18 cellular contexts compared by ENCODE assay signal in genomic region chr10:86387221-86387794, GRCh38. TPM values are rescaled to one million over a fixed set of nuclear protein-coding genes. Genes with fewer than 3 reads are reported as not detected.
A peak's percentile ranks its signal among the peaks of the same experiment; 100 is the strongest.
DNase-seq lines count a peak whose midpoint lies in the region; ATAC-seq and TF ChIP-seq lines count a peak whose summit lies in the region.
"Had no signal": no experiment of that assay in that cellular context is flagged by ENCODE, and none has a peak within 500 bp of the region (broad histone marks: within the 10 kb centered on the region; RNA-seq: fewer than 3 reads in every experiment).

No MANE protein-coding gene starts in this region.

- DNase-seq in natural killer cell (no peak), NB4 (ENCODE audit: low read depth) (peak; percentile 45), choroid plexus epithelial cell (ENCODE audit: low read depth) (no peak), aorta (no peak), dedifferentiated amniotic fluid mesenchymal stem cell (ENCODE audit: extremely low spot score) (no peak)
- DNase-seq in natural killer cell treated with Interleukin-12 subunit alpha and Interleukin-12 subunit beta and Interleukin-15 and Interleukin-18, amount 100 ng/mL, for 72 hours (ENCODE audit: low spot score): no peak
- DNase-seq: activated CD4-positive, alpha-beta T cell treated with anti-CD3 and anti-CD28 coated beads for 48 hours; Caco-2; NCI-H2029 treated with DMSO at 0.1 percent for 48 hours; NCI-H82; stimulated activated CD4-positive, alpha-beta T cell treated with anti-CD3 and anti-CD28 coated beads, Interleukin-4, amount 100 ng/mL, for 24 hours; transverse colon had no signal

- no peaks in the 10 kb centered on the region for H3K9me3 Mint-ChIP-seq in natural killer cell
- no peaks in the 10 kb centered on the region for H3K9me3 Mint-ChIP-seq in natural killer cell treated with Interleukin-12 subunit alpha and Interleukin-12 subunit beta and Interleukin-15 and Interleukin-18, amount 100 ng/mL, for 72 hours
- H3K9me3 Mint-ChIP-seq: central memory CD8-positive, alpha-beta T cell; T-helper 2 cell treated with Interferon-gamma antibody and Interleukin-4, amounts not matched to agents 5 μg/mL and 100 μg/mL, for 36 hours had no signal

- H3K27ac Mint-ChIP-seq in natural killer cell: no peak overlapping the region
- H3K27ac Mint-ChIP-seq in natural killer cell treated with Interleukin-12 subunit alpha and Interleukin-12 subunit beta and Interleukin-15 and Interleukin-18, amount 100 ng/mL, for 72 hours: no peak overlapping the region
- H3K27ac Mint-ChIP-seq: T-helper 2 cell treated with Interferon-gamma antibody and Interleukin-4, amounts not matched to agents 5 μg/mL and 100 μg/mL, for 36 hours had no signal

- H3K36me3 Mint-ChIP-seq in natural killer cell: no peaks in the 10 kb centered on the region
- no peaks in the 10 kb centered on the region for H3K36me3 Mint-ChIP-seq in natural killer cell treated with Interleukin-12 subunit alpha and Interleukin-12 subunit beta and Interleukin-15 and Interleukin-18, amount 100 ng/mL, for 72 hours

- no peak for TF ChIP-seq POLR2A in NB4 (IDR thresholded peaks at IDR 0.05; ENCODE audit: extremely low read depth, insufficient read length)

- H3K27me3 Mint-ChIP-seq in natural killer cell (ENCODE audit: low read depth in 2 of 2): peaks cover 40 to 66% of the 10 kb centered on the region in 2 donors
- H3K27me3 Mint-ChIP-seq in natural killer cell treated with Interleukin-12 subunit alpha and Interleukin-12 subunit beta and Interleukin-15 and Interleukin-18, amount 100 ng/mL, for 72 hours: peaks cover 40 to 60% of the 10 kb centered on the region in 2 donors

- H3K4me3 ChIP-seq in NB4 (ENCODE audit: low read depth, low read length) (no peak overlapping the region), choroid plexus epithelial cell (ENCODE audit: low read depth, low read length) (no peak overlapping the region), aorta (ENCODE audit: low read length in 2 of 2) (no peak overlapping the region)
- H3K4me3 ChIP-seq: transverse colon had no signal

- H3K36me3 ChIP-seq in aorta (ENCODE audit: control insufficient read depth in 1 of 2, insufficient read depth in 2 of 2, low read length in 1 of 2): no peaks in the 10 kb centered on the region
- H3K36me3 ChIP-seq: neutrophil, transverse colon had no signal

- H3K27me3 ChIP-seq in aorta (ENCODE audit: control insufficient read depth in 1 of 2, insufficient read depth in 2 of 2, low read length in 1 of 2): no peaks in the 10 kb centered on the region

- no peak for TF ChIP-seq CTCF in natural killer cell (IDR thresholded peaks at IDR 0.05)
- TF ChIP-seq CTCF in NB4 (IDR thresholded peaks at IDR 0.05; ENCODE audit: low read depth, low read length): peak; percentile 39
- peak; percentile 43 for TF ChIP-seq CTCF in choroid plexus epithelial cell (conservative IDR thresholded peaks at IDR 0.05; ENCODE audit: low read depth, low read length)

- ATAC-seq in natural killer cell (no peak), aorta (ENCODE audit: low FRiP score) (peak; percentile 16), HG03432 (IDR thresholded peaks at IDR 0.05; ENCODE audit: unreplicated experiment) (no peak), HG03135 (IDR thresholded peaks at IDR 0.05; ENCODE audit: unreplicated experiment) (no peak)
- ATAC-seq in natural killer cell treated with Interleukin-12 subunit alpha and Interleukin-12 subunit beta and Interleukin-15 and Interleukin-18, amount 100 ng/mL, for 72 hours: no peak
- ATAC-seq: sciatic nerve had no signal

- H3K4me1 Mint-ChIP-seq in natural killer cell: peaks cover 0 to 4% of the 10 kb centered on the region in 2 donors
- H3K4me1 Mint-ChIP-seq in natural killer cell treated with Interleukin-12 subunit alpha and Interleukin-12 subunit beta and Interleukin-15 and Interleukin-18, amount 100 ng/mL, for 72 hours (ENCODE audit: low read depth in 2 of 2): peaks cover 5 to 6% of the 10 kb centered on the region in 2 donors
- H3K4me1 Mint-ChIP-seq: central memory CD8-positive, alpha-beta T cell had no signal

- peak overlapping the region; percentile 21 for H3K4me3 Mint-ChIP-seq in natural killer cell
- no peak overlapping the region for H3K4me3 Mint-ChIP-seq in natural killer cell treated with Interleukin-12 subunit alpha and Interleukin-12 subunit beta and Interleukin-15 and Interleukin-18, amount 100 ng/mL, for 72 hours
- H3K4me3 Mint-ChIP-seq: central memory CD8-positive, alpha-beta T cell; T-helper 2 cell treated with Interferon-gamma antibody and Interleukin-4, amounts not matched to agents 5 μg/mL and 100 μg/mL, for 36 hours had no signal

- 83 to 84% methylated on average over 7 of the region's 7 CpGs for WGBS in aorta, 2 donors

- no peaks in the 10 kb centered on the region for H3K4me1 ChIP-seq in aorta (ENCODE audit: control insufficient read depth in 1 of 2, insufficient read depth in 2 of 2, low read length in 2 of 2)
- H3K4me1 ChIP-seq: Caco-2 had no signal

- H3K27ac ChIP-seq in aorta (ENCODE audit: low read depth in 1 of 2, low read length in 2 of 2): no peak overlapping the region
- H3K27ac ChIP-seq: neutrophil, transverse colon had no signal

- H3K9me3 ChIP-seq in aorta (ENCODE audit: control insufficient read depth, low read length): no peaks in the 10 kb centered on the region
- H3K9me3 ChIP-seq: Caco-2, neutrophil, transverse colon had no signal

- intact Hi-C loops in natural killer cell (cut with micrococcal nuclease) (no loop called here), aorta (cut with DNase I) (no loop called here)

RNA-seq across cellular contexts. Expression of gene GRID1, which starts 20.7 kb away (rescaled TPM):
- not detected for total RNA-seq in natural killer cell
- total RNA-seq in natural killer cell treated with Interleukin-12 subunit alpha and Interleukin-12 subunit beta and Interleukin-15 and Interleukin-18, amount 100 ng/mL, for 72 hours: not detected
- total RNA-seq in aorta: 1 to 10 TPM; 1.1 to 3.8 TPM
- polyA plus RNA-seq in aorta: not detected
